In the genomic region with DNA sequence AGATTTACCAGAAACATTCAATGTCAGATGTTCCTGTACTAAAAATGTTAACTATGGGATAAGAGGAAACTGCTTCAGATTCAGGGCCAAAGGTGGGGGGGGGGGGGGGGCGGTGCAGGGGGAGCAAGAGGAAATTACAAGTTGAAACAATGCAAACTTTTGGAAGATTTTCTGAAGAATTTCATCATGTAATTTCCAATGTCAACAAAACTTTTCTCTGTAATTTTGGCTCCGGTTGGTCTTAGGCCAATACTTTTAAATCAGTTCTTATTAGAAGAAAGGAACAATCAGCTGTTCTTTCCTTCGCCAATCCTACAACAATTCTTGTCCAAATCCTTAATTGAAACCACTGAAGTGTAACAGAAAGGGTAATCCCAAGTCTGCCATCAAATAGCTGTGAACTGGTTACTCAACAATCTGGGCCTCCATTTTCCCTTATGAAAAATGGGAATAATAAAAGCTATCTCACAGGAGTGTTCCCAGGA, we compare ENCODE assay signal across 13 cellular contexts. TPM values are rescaled to one million over a fixed set of nuclear protein-coding genes. Genes with fewer than 3 reads are reported as not detected.
DNase-seq lines count a peak whose midpoint lies in the region; ATAC-seq and TF ChIP-seq lines count a peak whose summit lies in the region.
"Had no signal": no experiment of that assay in that cellular context is flagged by ENCODE, and none has a peak within 500 bp of the region (broad histone marks: within the 10 kb centered on the region; RNA-seq: fewer than 3 reads in every experiment).

No MANE protein-coding gene starts in this region.

- H2BK120ac ChIP-seq in mesenchymal stem cell (ENCODE audit: low read depth, low read length): no peak overlapping the region

- peak overlapping the region; percentile 33 for H3K9ac ChIP-seq in mesenchymal stem cell (ENCODE audit: low read length)

- H3K27me3 ChIP-seq in left ventricle myocardium inferior (ENCODE audit: low read depth): no peaks in the 10 kb centered on the region
- H3K27me3 ChIP-seq in esophagus squamous epithelium: no peaks in the 10 kb centered on the region
- no peaks in the 10 kb centered on the region for H3K27me3 ChIP-seq in mesenchymal stem cell (ENCODE audit: control insufficient read depth in 1 of 2, insufficient read depth in 1 of 2, low read length in 2 of 2)
- H3K27me3 ChIP-seq in gastroesophageal sphincter: no peaks in the 10 kb centered on the region

- no peak overlapping the region for H3K14ac ChIP-seq in mesenchymal stem cell (ENCODE audit: low read length in 2 of 2)

- WGBS in esophagus squamous epithelium, 2 donors: 28 to 32% methylated on average over 2 to 3 of the region's 3 CpGs
- WGBS in mesenchymal stem cell: 85% methylated on average over 2 of the region's 3 CpGs
- 33 to 63% methylated on average over 1 to 3 of the region's 3 CpGs for WGBS in gastroesophageal sphincter (ENCODE audit: low coverage in 1 of 2), 2 donors

- TF ChIP-seq CTCF in left ventricle myocardium inferior (IDR thresholded peaks at IDR 0.05; ENCODE audit: borderline replicate concordance): no peak
- TF ChIP-seq CTCF in esophagus squamous epithelium (IDR thresholded peaks at IDR 0.05): no peak
- TF ChIP-seq CTCF in GM10248 (IDR thresholded peaks at IDR 0.05; ENCODE audit: control extremely low read depth, extremely low read depth, low read depth, missing control alignments): no peak
- no peak for TF ChIP-seq CTCF in gastroesophageal sphincter (IDR thresholded peaks at IDR 0.05)

- H3K18ac ChIP-seq in mesenchymal stem cell (ENCODE audit: low read depth in 1 of 2, low read length in 2 of 2): no peak overlapping the region

- POLR2A ChIA-PET in GM10248 (lab: Yijun Ruan, JAX): no interaction called here

- H3K79me1 ChIP-seq in mesenchymal stem cell (replicated peaks; ENCODE audit: low read length, poor library complexity, severe bottlenecking): peaks cover 15% of the 10 kb centered on the region

- no peak overlapping the region for H2BK15ac ChIP-seq in mesenchymal stem cell (ENCODE audit: low read depth, poor library complexity, severe bottlenecking)

- no peak for TF ChIP-seq POLR2A in esophagus squamous epithelium (IDR thresholded peaks at IDR 0.05)
- TF ChIP-seq POLR2A in gastroesophageal sphincter (IDR thresholded peaks at IDR 0.05): no peak

- no peak overlapping the region for H3K4me2 ChIP-seq in mesenchymal stem cell (ENCODE audit: low read length, poor library complexity, severe bottlenecking)

- no peak overlapping the region for H2AFZ ChIP-seq in mesenchymal stem cell (ENCODE audit: low read depth, low read length)

- no peak overlapping the region for H3K23ac ChIP-seq in mesenchymal stem cell (ENCODE audit: low read length in 2 of 2)

- intact Hi-C loops in left ventricle myocardium inferior (cut with micrococcal nuclease) (no loop called here), Right ventricle myocardium superior (cut with DNase I) (no loop called here), esophagus squamous epithelium (cut with DNase I) (no loop called here)

- H2BK12ac ChIP-seq in mesenchymal stem cell (ENCODE audit: low read length in 2 of 2): no peak overlapping the region

- H4K91ac ChIP-seq in mesenchymal stem cell (ENCODE audit: low read length): no peak overlapping the region

- H3K4me3 ChIP-seq in left ventricle myocardium inferior (no peak overlapping the region), esophagus squamous epithelium (no peak overlapping the region), mesenchymal stem cell (ENCODE audit: insufficient read depth in 1 of 2, low read depth in 1 of 2, low read length in 2 of 2) (no peak overlapping the region), gastroesophageal sphincter (no peak overlapping the region)
- H3K4me3 ChIP-seq: prostate gland, thoracic aorta had no signal

- H4K8ac ChIP-seq in mesenchymal stem cell (ENCODE audit: low read length): no peak overlapping the region

- no peaks in the 10 kb centered on the region for H3K9me3 ChIP-seq in left ventricle myocardium inferior (replicated peaks)
- no peaks in the 10 kb centered on the region for H3K9me3 ChIP-seq in esophagus squamous epithelium
- no peaks in the 10 kb centered on the region for H3K9me3 ChIP-seq in mesenchymal stem cell (ENCODE audit: control insufficient read depth, low read length)
- no peaks in the 10 kb centered on the region for H3K9me3 ChIP-seq in gastroesophageal sphincter
- H3K9me3 ChIP-seq: Caco-2, prostate gland, thoracic aorta had no signal

- H3K36me3 ChIP-seq in left ventricle myocardium inferior (no peaks in the 10 kb centered on the region), esophagus squamous epithelium (peaks cover 0 to 3% (median 0%) of the 10 kb centered on the region in 3 donors), mesenchymal stem cell (ENCODE audit: control insufficient read depth in 1 of 2, insufficient read depth in 2 of 2, low read depth in 1 of 2, low read length in 2 of 2) (peaks cover 0 to 6% of the 10 kb centered on the region in 2 experiments), gastroesophageal sphincter (peaks cover 0 to 3% of the 10 kb centered on the region in 2 donors)
- H3K36me3 ChIP-seq: prostate gland, thoracic aorta had no signal

- H2AK5ac ChIP-seq in mesenchymal stem cell (ENCODE audit: low read length, severe bottlenecking): no peak overlapping the region

- H3K4ac ChIP-seq in mesenchymal stem cell (ENCODE audit: low read depth in 1 of 2, low read length in 2 of 2): no peak overlapping the region

- H3K27ac ChIP-seq in left ventricle myocardium inferior (replicated peaks): peak overlapping the region; percentile 2
- H3K27ac ChIP-seq in esophagus squamous epithelium: peak overlapping the region in 3 of 4 donors; percentile 26 to 76 (median 69)
- H3K27ac ChIP-seq in mesenchymal stem cell (ENCODE audit: low read length, poor library complexity, severe bottlenecking): peak overlapping the region; percentile 38
- H3K27ac ChIP-seq in gastroesophageal sphincter: peak overlapping the region in 2 of 4 donors; percentile 7 to 21
- H3K27ac ChIP-seq: prostate gland, thoracic aorta had no signal

- no peak overlapping the region for H2BK5ac ChIP-seq in mesenchymal stem cell (ENCODE audit: low read depth, low read length, poor library complexity, severe bottlenecking)

- no peak for TF ChIP-seq EP300 in gastroesophageal sphincter (IDR thresholded peaks at IDR 0.05)

- no peak for DNase-seq in left ventricle myocardium inferior
- DNase-seq in Right ventricle myocardium superior: no peak
- no peak for DNase-seq in esophagus squamous epithelium (lab: John Stamatoyannopoulos, UW)
- DNase-seq in mesenchymal stem cell: no peak
- no peak for DNase-seq in NCI-H2081 (lab: John Stamatoyannopoulos, UW)
- DNase-seq in GM10248 (ENCODE audit: extremely low spot score): no peak
- no peak for DNase-seq in ecto neural progenitor cell (ENCODE audit: low spot score)
- DNase-seq: activated T-cell treated with anti-CD3 and anti-CD28 coated beads, Interleukin-2, amount 50 U/mL, for 48 hours; Caco-2; GDM1 had no signal

- CTCF ChIA-PET in GM10248 (lab: Yijun Ruan, JAX): interaction anchor here (1.2 to 2.0 kb wide), 2 partner anchors 13 to 28 kb away, joined by 3 to 8 read pairs; a partner anchor contains a TSS

- ATAC-seq in Right ventricle myocardium superior (ENCODE audit: poor library complexity): no peak
- no peak for ATAC-seq in gastroesophageal sphincter

- peaks cover 58% of the 10 kb centered on the region for H3K4me1 ChIP-seq in left ventricle myocardium inferior
- peaks cover 0 to 42% (median 18%) of the 10 kb centered on the region in 3 donors for H3K4me1 ChIP-seq in esophagus squamous epithelium
- H3K4me1 ChIP-seq in mesenchymal stem cell (ENCODE audit: control insufficient read depth, insufficient read depth, low read depth, low read length): peaks cover 9% of the 10 kb centered on the region
- H3K4me1 ChIP-seq in gastroesophageal sphincter: peaks cover 0 to 25% (median 0%) of the 10 kb centered on the region in 3 donors
- H3K4me1 ChIP-seq: Caco-2 had no signal

RNA-seq across cellular contexts. Expression of a gene that starts 13.1 kb away (rescaled TPM):
- 145 TPM for total RNA-seq in left ventricle myocardium inferior
- total RNA-seq in Right ventricle myocardium superior: 155 TPM
- 10 to 100 TPM; 13.2 to 28.2 (median 23.0) TPM for total RNA-seq in esophagus squamous epithelium
- polyA plus RNA-seq in mesenchymal stem cell (2013, experiment 1 of 2): 22.6 TPM
- polyA plus RNA-seq in mesenchymal stem cell (2013, experiment 2 of 2): 26.4 TPM
- 10 to 100 TPM; 19.9 to 56.2 (median 31.1) TPM for total RNA-seq in gastroesophageal sphincter

RNA-seq across cellular contexts. Expression of a gene that starts 39.3 kb away (rescaled TPM):
- total RNA-seq in left ventricle myocardium inferior (0.11 TPM), Right ventricle myocardium superior (0.08 TPM), esophagus squamous epithelium (under 1 TPM in 1 of 4 donors, not detected in 3; 0.38 TPM), gastroesophageal sphincter (1 to 10 TPM in 2 of 4 donors, under 1 TPM in 1, not detected in 1; 0.67 to 2.3 (median 1.1) TPM)
- 0.08 TPM for polyA plus RNA-seq in mesenchymal stem cell (2013, experiment 1 of 2)
- polyA plus RNA-seq in mesenchymal stem cell (2013, experiment 2 of 2): 0.07 TPM
- total RNA-seq: Caco-2 had no signal

RNA-seq across cellular contexts. Expression of a gene that starts 56.7 kb away (rescaled TPM):
- 15.3 TPM for total RNA-seq in left ventricle myocardium inferior
- total RNA-seq in Right ventricle myocardium superior: 12.3 TPM
- total RNA-seq in esophagus squamous epithelium: 10 to 100 TPM; 10.6 to 22.7 (median 16.6) TPM
- 8.5 TPM for polyA plus RNA-seq in mesenchymal stem cell (2013, experiment 1 of 2)
- 8.0 TPM for polyA plus RNA-seq in mesenchymal stem cell (2013, experiment 2 of 2)
- 10 to 100 TPM; 22.6 to 37.9 (median 30.9) TPM for total RNA-seq in gastroesophageal sphincter
